In the genomic region with DNA sequence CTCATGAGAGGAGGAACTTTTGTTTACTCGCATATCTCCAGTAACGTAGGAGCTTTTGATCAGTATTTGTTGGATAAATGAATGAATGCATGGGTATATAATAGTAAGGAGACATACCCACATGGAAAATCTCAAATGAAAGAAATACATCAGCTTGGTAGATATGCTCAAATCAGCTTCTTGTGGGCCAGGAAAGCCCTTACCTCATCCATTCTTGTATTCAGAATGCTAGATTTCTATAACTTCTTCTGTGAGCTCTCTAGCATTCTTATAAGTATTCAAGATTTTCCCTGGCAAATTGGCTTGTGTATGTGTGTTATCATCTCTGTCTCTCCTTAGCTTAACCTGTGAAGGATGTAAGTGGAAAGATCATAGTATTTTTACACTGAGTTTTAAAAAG, we compare ENCODE assay signal across 8 cellular contexts.
DNase-seq lines count a peak whose midpoint lies in the region; ATAC-seq and TF ChIP-seq lines count a peak whose summit lies in the region.

No MANE protein-coding gene starts in this region.

- peak overlapping the region; percentile 80 for H3K4me2 ChIP-seq in hepatocyte

- H3K4me3 ChIP-seq in HEK293 (ENCODE audit: low read depth, low read length): peak overlapping the region; percentile 87
- peak overlapping the region; percentile 78 for H3K4me3 ChIP-seq in WI38 (ENCODE audit: low read depth, low read length)
- H3K4me3 ChIP-seq in hepatocyte: peak overlapping the region; percentile 46

- no peaks in the 10 kb centered on the region for H3K9me2 ChIP-seq in hepatocyte (replicated peaks; ENCODE audit: insufficient read depth)

- H3K27ac ChIP-seq in 22Rv1: peak overlapping the region; percentile 99
- H3K27ac ChIP-seq in HEK293 (ENCODE audit: extremely low read depth, low read depth, low read length): no peak overlapping the region
- peak overlapping the region; percentile 92 for H3K27ac ChIP-seq in hepatocyte

- TF ChIP-seq CTCF in 22Rv1 (IDR thresholded peaks at IDR 0.05) (no peak), HEK293 (tag by site-specific recombination; IDR thresholded peaks at IDR 0.05) (no peak), WI38 (IDR thresholded peaks at IDR 0.05; ENCODE audit: low read depth, low read length) (no peak), hepatocyte (IDR thresholded peaks at IDR 0.05; ENCODE audit: poor library complexity) (no peak)

- H3K27me3 ChIP-seq in hepatocyte: no peaks in the 10 kb centered on the region

- POLR2A ChIA-PET in HEK293 (lab: Yijun Ruan, JAX): interaction anchor here (1.2 to 7.5 kb wide), 8 partner anchors 8 to 678 kb away, joined by 4 to 220 read pairs (median 69); a partner anchor contains a TSS

- 29% methylated on average over 2 of the region's 2 CpGs for WGBS in hepatocyte (ENCODE audit: low lambda C conversion rate, missing lambda C conversion rate)

- no peaks in the 10 kb centered on the region for H4K20me1 ChIP-seq in hepatocyte (ENCODE audit: insufficient read depth, poor library complexity, severe bottlenecking)

- DNase-seq in hepatocyte (ENCODE audit: low spot score) (no peak), COLO829 (ENCODE audit: low spot score) (no peak)

- H3K4me1 ChIP-seq in HEK293 (ENCODE audit: control insufficient read depth, insufficient read depth, low read length) (peaks cover 5% of the 10 kb centered on the region; the same call in 1 of the 2 replicates), hepatocyte (ENCODE audit: insufficient read depth) (peaks cover 12% of the 10 kb centered on the region)

- no peaks in the 10 kb centered on the region for H3K36me3 ChIP-seq in HEK293 (ENCODE audit: control insufficient read depth in 2 of 2, insufficient read depth in 1 of 2, low read length in 2 of 2)
- H3K36me3 ChIP-seq in hepatocyte (replicated peaks; ENCODE audit: insufficient read depth, low read depth): no peaks in the 10 kb centered on the region

- no peak for ATAC-seq in HG03039 (IDR thresholded peaks at IDR 0.05; ENCODE audit: unreplicated experiment)
- ATAC-seq in HG03025 (IDR thresholded peaks at IDR 0.05; ENCODE audit: low FRiP score, unreplicated experiment): no peak
- ATAC-seq in HG02840 (IDR thresholded peaks at IDR 0.05; ENCODE audit: low FRiP score, unreplicated experiment): no peak

- CTCF ChIA-PET in HEK293 (lab: Yijun Ruan, JAX): interaction anchor here (0.6 to 2.0 kb wide), 5 partner anchors 24 to 839 kb away, joined by 3 to 8 read pairs (median 7); no protein-coding TSS in a partner anchor

- H3K79me2 ChIP-seq in hepatocyte: peaks cover 30% of the 10 kb centered on the region

- H3K9me3 ChIP-seq in HEK293 (ENCODE audit: control insufficient read depth, insufficient read depth, low read depth, low read length) (no peaks in the 10 kb centered on the region), hepatocyte (ENCODE audit: low read depth) (no peaks in the 10 kb centered on the region)

- H2AFZ ChIP-seq in hepatocyte: no peak overlapping the region

TF ChIP-seq in HEK293, 187 proteins besides CTCF, POLR2A, EP300 and RAD21:
- TF ChIP-seq ZBTB7A (tag by site-specific recombination; IDR thresholded peaks at IDR 0.05; ENCODE audit: low read depth) (no peak), ELK4 (IDR thresholded peaks at IDR 0.05; ENCODE audit: borderline replicate concordance, low read depth, low read length) (no peak), OVOL3 (tag by site-specific recombination; IDR thresholded peaks at IDR 0.05) (no peak), ZNF621 (tag by site-specific recombination; IDR thresholded peaks at IDR 0.05) (no peak), ZNF626 (tag by site-specific recombination; IDR thresholded peaks at IDR 0.05) (no peak), ZXDB (tag by site-specific recombination; IDR thresholded peaks at IDR 0.05) (no peak), OSR2 (tag by site-specific recombination; IDR thresholded peaks at IDR 0.05) (no peak), KLF8 (tag by site-specific recombination; IDR thresholded peaks at IDR 0.05) (no peak), ZNF394 (tag by site-specific recombination; IDR thresholded peaks at IDR 0.05; ENCODE audit: borderline replicate concordance) (no peak), ZNF362 (tag by site-specific recombination; IDR thresholded peaks at IDR 0.05) (no peak), ZNF302 (tag by site-specific recombination; IDR thresholded peaks at IDR 0.05; ENCODE audit: low read depth) (no peak)
- TF ChIP-seq, protein P1, sequence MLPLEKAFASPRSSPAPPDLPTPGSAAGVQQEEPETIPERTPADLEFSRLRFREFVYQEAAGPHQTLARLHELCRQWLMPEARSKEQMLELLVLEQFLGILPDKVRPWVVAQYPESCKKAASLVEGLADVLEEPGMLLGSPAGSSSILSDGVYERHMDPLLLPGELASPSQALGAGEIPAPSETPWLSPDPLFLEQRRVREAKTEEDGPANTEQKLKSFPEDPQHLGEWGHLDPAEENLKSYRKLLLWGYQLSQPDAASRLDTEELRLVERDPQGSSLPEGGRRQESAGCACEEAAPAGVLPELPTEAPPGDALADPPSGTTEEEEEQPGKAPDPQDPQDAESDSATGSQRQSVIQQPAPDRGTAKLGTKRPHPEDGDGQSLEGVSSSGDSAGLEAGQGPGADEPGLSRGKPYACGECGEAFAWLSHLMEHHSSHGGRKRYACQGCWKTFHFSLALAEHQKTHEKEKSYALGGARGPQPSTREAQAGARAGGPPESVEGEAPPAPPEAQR (tag by site-specific recombination; IDR thresholded peaks at IDR 0.05): no peak
- TF ChIP-seq, protein P2, sequence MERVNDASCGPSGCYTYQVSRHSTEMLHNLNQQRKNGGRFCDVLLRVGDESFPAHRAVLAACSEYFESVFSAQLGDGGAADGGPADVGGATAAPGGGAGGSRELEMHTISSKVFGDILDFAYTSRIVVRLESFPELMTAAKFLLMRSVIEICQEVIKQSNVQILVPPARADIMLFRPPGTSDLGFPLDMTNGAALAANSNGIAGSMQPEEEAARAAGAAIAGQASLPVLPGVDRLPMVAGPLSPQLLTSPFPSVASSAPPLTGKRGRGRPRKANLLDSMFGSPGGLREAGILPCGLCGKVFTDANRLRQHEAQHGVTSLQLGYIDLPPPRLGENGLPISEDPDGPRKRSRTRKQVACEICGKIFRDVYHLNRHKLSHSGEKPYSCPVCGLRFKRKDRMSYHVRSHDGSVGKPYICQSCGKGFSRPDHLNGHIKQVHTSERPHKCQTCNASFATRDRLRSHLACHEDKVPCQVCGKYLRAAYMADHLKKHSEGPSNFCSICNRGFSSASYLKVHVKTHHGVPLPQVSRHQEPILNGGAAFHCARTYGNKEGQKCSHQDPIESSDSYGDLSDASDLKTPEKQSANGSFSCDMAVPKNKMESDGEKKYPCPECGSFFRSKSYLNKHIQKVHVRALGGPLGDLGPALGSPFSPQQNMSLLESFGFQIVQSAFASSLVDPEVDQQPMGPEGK (tag by site-specific recombination; IDR thresholded peaks at IDR 0.05): no peak
- TF ChIP-seq, protein P3, sequence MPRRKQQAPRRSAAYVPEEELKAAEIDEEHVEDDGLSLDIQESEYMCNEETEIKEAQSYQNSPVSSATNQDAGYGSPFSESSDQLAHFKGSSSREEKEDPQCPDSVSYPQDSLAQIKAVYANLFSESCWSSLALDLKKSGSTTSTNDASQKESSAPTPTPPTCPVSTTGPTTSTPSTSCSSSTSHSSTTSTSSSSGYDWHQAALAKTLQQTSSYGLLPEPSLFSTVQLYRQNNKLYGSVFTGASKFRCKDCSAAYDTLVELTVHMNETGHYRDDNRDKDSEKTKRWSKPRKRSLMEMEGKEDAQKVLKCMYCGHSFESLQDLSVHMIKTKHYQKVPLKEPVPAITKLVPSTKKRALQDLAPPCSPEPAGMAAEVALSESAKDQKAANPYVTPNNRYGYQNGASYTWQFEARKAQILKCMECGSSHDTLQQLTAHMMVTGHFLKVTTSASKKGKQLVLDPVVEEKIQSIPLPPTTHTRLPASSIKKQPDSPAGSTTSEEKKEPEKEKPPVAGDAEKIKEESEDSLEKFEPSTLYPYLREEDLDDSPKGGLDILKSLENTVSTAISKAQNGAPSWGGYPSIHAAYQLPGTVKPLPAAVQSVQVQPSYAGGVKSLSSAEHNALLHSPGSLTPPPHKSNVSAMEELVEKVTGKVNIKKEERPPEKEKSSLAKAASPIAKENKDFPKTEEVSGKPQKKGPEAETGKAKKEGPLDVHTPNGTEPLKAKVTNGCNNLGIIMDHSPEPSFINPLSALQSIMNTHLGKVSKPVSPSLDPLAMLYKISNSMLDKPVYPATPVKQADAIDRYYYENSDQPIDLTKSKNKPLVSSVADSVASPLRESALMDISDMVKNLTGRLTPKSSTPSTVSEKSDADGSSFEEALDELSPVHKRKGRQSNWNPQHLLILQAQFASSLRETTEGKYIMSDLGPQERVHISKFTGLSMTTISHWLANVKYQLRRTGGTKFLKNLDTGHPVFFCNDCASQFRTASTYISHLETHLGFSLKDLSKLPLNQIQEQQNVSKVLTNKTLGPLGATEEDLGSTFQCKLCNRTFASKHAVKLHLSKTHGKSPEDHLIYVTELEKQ (tag by site-specific recombination; IDR thresholded peaks at IDR 0.05; ENCODE audit: borderline replicate concordance): no peak
